Comparison of ENCODE assay signal across 8 cellular contexts in genomic region chr12:15522574-15523187, GRCh38.
DNase-seq lines count a peak whose midpoint lies in the region; ATAC-seq and TF ChIP-seq lines count a peak whose summit lies in the region.

No MANE protein-coding gene starts in this region.

- H3K9me3 Mint-ChIP-seq in activated CD8-positive, alpha-beta memory T cell treated with anti-CD3 and anti-CD28 coated beads, Interleukin-2, amount 10 ng/mL, durations not matched to agents 7 days and 5 days (ENCODE audit: low read depth), result no peaks in the 10 kb centered on the region

- H3K4me3 ChIP-seq in AG04449 (ENCODE audit: low read depth, low read length), result no peak overlapping the region
- no peak overlapping the region for H3K4me3 ChIP-seq in ascending aorta

- intact Hi-C loops in ascending aorta (cut with DNase I) (loop anchor here (1.0 to 10.0 kb wide), 6 partner anchors 246 to 798 kb away; partner anchors contain the start of genes ART4 and RERG), left colon (cut with DNase I, micrococcal nuclease) (loop anchor here in 1 of 2 donors (10.0 kb wide), 1 partner anchor 248 kb away; no protein-coding TSS in a partner anchor)

- H3K4me1 Mint-ChIP-seq in activated CD8-positive, alpha-beta memory T cell treated with anti-CD3 and anti-CD28 coated beads, Interleukin-2, amount 10 ng/mL, durations not matched to agents 7 days and 5 days, result no peaks in the 10 kb centered on the region

- H3K36me3 ChIP-seq in ascending aorta, result no peaks in the 10 kb centered on the region

- H3K4me1 ChIP-seq in ascending aorta, result no peaks in the 10 kb centered on the region

- H3K27me3 Mint-ChIP-seq in activated CD8-positive, alpha-beta memory T cell treated with anti-CD3 and anti-CD28 coated beads, Interleukin-2, amount 10 ng/mL, durations not matched to agents 7 days and 5 days, result peaks cover 38% of the 10 kb centered on the region

- TF ChIP-seq CTCF in AG04449 (IDR thresholded peaks at IDR 0.05; ENCODE audit: insufficient read depth, low read length, missing control alignments) (peak; percentile 22), GM20000 (IDR thresholded peaks at IDR 0.05; ENCODE audit: extremely low read depth, missing control alignments) (peak; percentile 26), ascending aorta (IDR thresholded peaks at IDR 0.05) (peak; percentile 53 to 64 (median 55))

- H3K36me3 Mint-ChIP-seq in activated CD8-positive, alpha-beta memory T cell treated with anti-CD3 and anti-CD28 coated beads, Interleukin-2, amount 10 ng/mL, durations not matched to agents 7 days and 5 days, result no peaks in the 10 kb centered on the region

- DNase-seq in AG04449 (ENCODE audit: low read depth, low spot score) (no peak), GM20000 (ENCODE audit: low spot score) (peak; percentile 29), NCI-H2107 treated with DMSO at 0.1 percent for 48 hours (lab: John Stamatoyannopoulos, UW; ENCODE audit: unreplicated experiment) (peak; percentile 81), ascending aorta (ENCODE audit: low spot score in 2 of 2) (no peak), left colon (no peak)
- no peak for DNase-seq in activated CD8-positive, alpha-beta memory T cell treated with anti-CD3 and anti-CD28 coated beads, Interleukin-2, amount 10 ng/mL, durations not matched to agents 7 days and 5 days

- ATAC-seq in left colon (peak; percentile 40), GM18517 (IDR thresholded peaks at IDR 0.05; ENCODE audit: unreplicated experiment) (no peak), HG03139 (IDR thresholded peaks at IDR 0.05; ENCODE audit: unreplicated experiment) (no peak)
- no peak for ATAC-seq in activated CD8-positive, alpha-beta memory T cell treated with anti-CD3 and anti-CD28 coated beads, Interleukin-2, amount 10 ng/mL, durations not matched to agents 7 days and 5 days

- no peaks in the 10 kb centered on the region for H3K9me3 ChIP-seq in ascending aorta

- H3K27me3 ChIP-seq in ascending aorta, result no peaks in the 10 kb centered on the region

- no peak overlapping the region for H3K27ac ChIP-seq in ascending aorta

- CTCF ChIA-PET in AG04449 (lab: Yijun Ruan, JAX), result interaction anchor here (0.6 to 2.0 kb wide), 15 partner anchors 9 to 527 kb away, joined by 3 to 48 read pairs (median 6); no protein-coding TSS in a partner anchor
- CTCF ChIA-PET in activated CD8-positive, alpha-beta memory T cell treated with anti-CD3 and anti-CD28 coated beads, Interleukin-2, amount 10 ng/mL, durations not matched to agents 7 days and 5 days (lab: Charles Lee), result interaction anchor here (1.0 to 1.9 kb wide), 8 partner anchors 10 to 301 kb away, joined by 3 to 10 read pairs (median 4); partner anchors contain the start of gene RERG

- POLR2A ChIA-PET in AG04449 (lab: Yijun Ruan, JAX), result no interaction called here

- H3K27ac Mint-ChIP-seq in activated CD8-positive, alpha-beta memory T cell treated with anti-CD3 and anti-CD28 coated beads, Interleukin-2, amount 10 ng/mL, durations not matched to agents 7 days and 5 days, result no peak overlapping the region

- no peak overlapping the region for H3K4me3 Mint-ChIP-seq in activated CD8-positive, alpha-beta memory T cell treated with anti-CD3 and anti-CD28 coated beads, Interleukin-2, amount 10 ng/mL, durations not matched to agents 7 days and 5 days

Comparison
In these comparisons a context has a peak if more than half of its experiments do, and no peak if none do; other contexts are left out.
1. DNase-seq: peak in GM20000 (single experiment) and NCI-H2107 treated with DMSO at 0.1 percent for 48 hours (single experiment); none in AG04449 (single experiment), ascending aorta (0 of 2), left colon (0 of 2) and activated CD8-positive, alpha-beta memory T cell treated with anti-CD3 and anti-CD28 coated beads, Interleukin-2, amount 10 ng/mL, durations not matched to agents 7 days and 5 days (single experiment).
2. Peak in every context shown above with its lines, with median percentiles within 50 percentile points of each other: CTCF ChIP-seq.